ENCODE assay signal across 21 cellular contexts in genomic region chr4:130054895-130055294, GRCh38.
"Had no signal": no experiment of that assay in that cellular context is flagged by ENCODE, and none has a peak within 500 bp of the region (broad histone marks: within the 10 kb centered on the region; RNA-seq: fewer than 3 reads in every experiment).

No MANE protein-coding gene starts in this region.

- H3K27me3 Mint-ChIP-seq: naive thymus-derived CD4-positive, alpha-beta T cell had no signal

- H3K27ac ChIP-seq: dorsolateral prefrontal cortex, ovary, psoas muscle, sigmoid colon, stomach, thyroid gland, vagina had no signal

- H3K4me3 ChIP-seq: dorsolateral prefrontal cortex, lung, ovary, psoas muscle, sigmoid colon, stomach, thyroid gland, vagina had no signal

- DNase-seq: dorsolateral prefrontal cortex; effector CD4-positive, alpha-beta T cell; mesenchymal stem cell; midbrain; naive thymus-derived CD4-positive, alpha-beta T cell; occipital lobe; ovary; posterior cingulate gyrus; psoas muscle; right cardiac atrium; sigmoid colon; stimulated activated CD4-positive, alpha-beta T cell treated with anti-CD3 and anti-CD28 coated beads, Interleukin-2, amount 100 ng/mL, for 24 hours; stimulated activated CD4-positive, alpha-beta T cell treated with anti-CD3 and anti-CD28 coated beads, Interleukin-4, amount 100 ng/mL, for 24 hours; stimulated activated naive CD4-positive, alpha-beta T cell treated with Interleukin-2 at 50 U/mL for 16 hours; stomach; thyroid gland; trophoblast cell had no signal

- H3K4me1 ChIP-seq: psoas muscle, sigmoid colon, stomach, thyroid gland, vagina had no signal

- H3K36me3 Mint-ChIP-seq: stimulated activated effector memory CD8-positive, alpha-beta T cell treated with anti-CD3 and anti-CD28 coated beads, Interleukin-12 subunit alpha, Interleukin-12 subunit beta, amount 100 ng/mL, for 72 hours had no signal

- H3K36me3 ChIP-seq: ovary, sigmoid colon, stomach, thyroid gland, vagina had no signal

- H3K9me3 ChIP-seq: ovary, psoas muscle, sigmoid colon, thyroid gland, vagina had no signal

- H3K27ac Mint-ChIP-seq: naive thymus-derived CD4-positive, alpha-beta T cell; stimulated activated effector memory CD8-positive, alpha-beta T cell treated with anti-CD3 and anti-CD28 coated beads, Interleukin-12 subunit alpha, Interleukin-12 subunit beta, amount 100 ng/mL, for 72 hours had no signal

- H3K4me1 Mint-ChIP-seq: naive thymus-derived CD4-positive, alpha-beta T cell; stimulated activated effector memory CD8-positive, alpha-beta T cell treated with anti-CD3 and anti-CD28 coated beads, Interleukin-12 subunit alpha, Interleukin-12 subunit beta, amount 100 ng/mL, for 72 hours had no signal

- H3K4me3 Mint-ChIP-seq: naive thymus-derived CD4-positive, alpha-beta T cell; stimulated activated effector memory CD8-positive, alpha-beta T cell treated with anti-CD3 and anti-CD28 coated beads, Interleukin-12 subunit alpha, Interleukin-12 subunit beta, amount 100 ng/mL, for 72 hours had no signal

- ATAC-seq: left lobe of liver; naive thymus-derived CD4-positive, alpha-beta T cell; psoas muscle; right cardiac atrium; stimulated activated effector memory CD8-positive, alpha-beta T cell treated with anti-CD3 and anti-CD28 coated beads, Interleukin-12 subunit alpha, Interleukin-12 subunit beta, amount 100 ng/mL, for 72 hours had no signal

- H3K27me3 ChIP-seq: dorsolateral prefrontal cortex, ovary, sigmoid colon, stomach, thyroid gland, vagina had no signal
